ENCODE assay signal across 12 cellular contexts in the genomic region with DNA sequence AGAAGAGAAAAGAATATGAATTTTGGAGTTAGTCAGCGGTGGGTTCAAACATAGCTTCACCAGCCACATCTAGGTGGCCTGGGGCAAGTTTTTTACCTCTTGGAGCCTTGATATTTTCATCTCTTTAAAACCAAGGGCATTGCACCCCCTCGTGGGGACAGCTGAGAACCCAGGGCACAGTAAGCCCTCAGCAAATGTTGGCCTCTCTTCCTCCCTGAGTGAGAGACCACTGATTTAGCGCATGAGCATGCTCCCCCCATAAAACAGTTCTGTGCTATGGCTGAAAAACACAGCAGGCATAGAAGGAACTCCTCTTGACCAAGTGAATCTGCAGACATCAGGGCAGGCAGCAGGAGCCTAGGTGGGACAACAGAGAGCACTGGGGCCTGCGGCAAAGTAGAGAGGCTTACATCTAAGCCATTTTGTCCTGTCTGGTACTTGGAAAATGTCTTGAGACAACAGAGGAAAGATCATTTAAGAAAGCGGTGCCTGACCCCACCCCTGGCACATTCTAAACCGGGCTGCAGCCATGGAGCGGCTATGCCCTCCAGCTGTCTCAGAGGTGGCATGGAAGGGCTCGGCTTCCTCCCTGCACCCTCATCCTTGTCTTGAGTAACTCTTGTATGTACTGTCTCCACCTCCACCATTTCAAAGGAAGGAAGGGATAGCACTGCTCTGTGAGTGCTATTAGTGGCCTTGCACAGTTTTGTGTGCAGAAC.
DNase-seq lines count a peak whose midpoint lies in the region; ATAC-seq, FAIRE-seq and TF ChIP-seq lines count a peak whose summit lies in the region.
"Had no signal": no experiment of that assay in that cellular context is flagged by ENCODE, and none has a peak within 500 bp of the region (broad histone marks: within the 10 kb centered on the region; RNA-seq: fewer than 3 reads in every experiment).

No MANE protein-coding gene starts in this region.

- TF ChIP-seq POLR2A in H54 (IDR thresholded peaks at IDR 0.05; ENCODE audit: low read depth, low read length): no peak

- peak; percentile 38 for ATAC-seq in GM23338
- ATAC-seq in naive thymus-derived CD8-positive, alpha-beta T cell: no peak

- DNase-seq in Calu3 (peak; percentile 62), GM23338 (ENCODE audit: low spot score) (peak; percentile 43), iPS-NIHi7 (ENCODE audit: extremely low spot score) (peak; percentile 55), HAP-1 (ENCODE audit: low spot score in 2 of 2) (no peak), H54 (ENCODE audit: insufficient read length, low spot score) (no peak), substantia nigra (lab: John Stamatoyannopoulos, UW) (no peak)
- no peak for DNase-seq in naive thymus-derived CD8-positive, alpha-beta T cell
- DNase-seq: activated CD4-positive, CD25-positive, alpha-beta regulatory T cell; cerebellar nuclear complex; NCI-H187 treated with DMSO at 0.1 percent for 48 hours; stimulated activated CD4-positive, alpha-beta T cell treated with anti-CD3 and anti-CD28 coated beads, Interleukin-4, amount 100 ng/mL, for 4 hours had no signal

- no peaks in the 10 kb centered on the region for H3K9me2 ChIP-seq in GM23338 (ENCODE audit: insufficient read depth)

- POLR2A ChIA-PET in naive thymus-derived CD8-positive, alpha-beta T cell (lab: Charles Lee): no interaction called here

- H3K27ac ChIP-seq in GM23338 (ENCODE audit: low read depth) (no peak overlapping the region), VCaP (no peak overlapping the region), substantia nigra (ENCODE audit: low read depth, low read length, poor library complexity, severe bottlenecking) (no peak overlapping the region)

- no peaks in the 10 kb centered on the region for H3K27me3 Mint-ChIP-seq in Calu3 (ENCODE audit: unreplicated experiment)
- H3K27me3 Mint-ChIP-seq in GM23338 (ENCODE audit: insufficient read depth, low read depth, poor library complexity): peaks cover 7% of the 10 kb centered on the region
- H3K27me3 Mint-ChIP-seq in naive thymus-derived CD8-positive, alpha-beta T cell: peaks cover 0 to 7% (median 2%) of the 10 kb centered on the region in 5 donors

- no peak overlapping the region for H3K4me3 Mint-ChIP-seq in Calu3 (ENCODE audit: low read depth, unreplicated experiment)
- no peak overlapping the region for H3K4me3 Mint-ChIP-seq in GM23338
- H3K4me3 Mint-ChIP-seq in naive thymus-derived CD8-positive, alpha-beta T cell: no peak overlapping the region

- H3K9me3 ChIP-seq in HAP-1: no peaks in the 10 kb centered on the region

- BruUV-seq in Calu3 (replicated peaks; lab: Mats Ljungman, UMichigan): no TSS peak

- H3K9me3 Mint-ChIP-seq in Calu3 (ENCODE audit: low read depth, unreplicated experiment) (peaks cover 1% of the 10 kb centered on the region), GM23338 (peaks cover 17% of the 10 kb centered on the region; the same call in 2 of the 3 replicates)
- peaks cover 3 to 23% (median 12%) of the 10 kb centered on the region in 9 donors for H3K9me3 Mint-ChIP-seq in naive thymus-derived CD8-positive, alpha-beta T cell

- TF ChIP-seq CTCF in Calu3 (IDR thresholded peaks at IDR 0.05; ENCODE audit: unreplicated experiment): peak; percentile 30
- peak; percentile 39 to 51 for TF ChIP-seq CTCF in GM23338 (conservative IDR thresholded peaks at IDR 0.05; ENCODE audit: low read depth in 2 of 2)
- peak; percentile 40 for TF ChIP-seq CTCF in VCaP (conservative IDR thresholded peaks at IDR 0.05)

- CTCF ChIA-PET in Calu3 (lab: Charles Lee): interaction anchor here (1.0 to 1.1 kb wide), 3 partner anchors 65 to 147 kb away, joined by 3 to 4 read pairs (median 3); no protein-coding TSS in a partner anchor

- H3F3A ChIP-seq in GM23338 (replicated peaks; ENCODE audit: low read depth): no peaks in the 10 kb centered on the region

- H3K4me1 ChIP-seq in GM23338 (ENCODE audit: insufficient read depth) (no peaks in the 10 kb centered on the region; the same call in 1 of the 2 replicates), HAP-1 (no peaks in the 10 kb centered on the region)

- H3K36me3 Mint-ChIP-seq in Calu3 (ENCODE audit: insufficient read depth, unreplicated experiment): no peaks in the 10 kb centered on the region
- peaks cover 7% of the 10 kb centered on the region; the same call in 2 of the 3 replicates for H3K36me3 Mint-ChIP-seq in GM23338 (ENCODE audit: low read depth)
- peaks cover 0 to 14% (median 2%) of the 10 kb centered on the region in 3 donors for H3K36me3 Mint-ChIP-seq in naive thymus-derived CD8-positive, alpha-beta T cell

- H3K27ac Mint-ChIP-seq in Calu3 (ENCODE audit: unreplicated experiment) (no peak overlapping the region), GM23338 (no peak overlapping the region)
- H3K27ac Mint-ChIP-seq in naive thymus-derived CD8-positive, alpha-beta T cell: no peak overlapping the region

- H3K27me3 ChIP-seq in GM23338 (ENCODE audit: insufficient read depth) (no peaks in the 10 kb centered on the region), HAP-1 (ENCODE audit: low read depth) (no peaks in the 10 kb centered on the region)

- H3K36me3 ChIP-seq in GM23338 (ENCODE audit: insufficient read depth) (no peaks in the 10 kb centered on the region), HAP-1 (replicated peaks) (no peaks in the 10 kb centered on the region)

- no peak overlapping the region for H3K4me3 ChIP-seq in GM23338
- H3K4me3 ChIP-seq in HAP-1: no peak overlapping the region

- peaks cover 41% of the 10 kb centered on the region for H3K79me2 ChIP-seq in GM23338 (replicated peaks; ENCODE audit: insufficient read depth)

- H3K4me2 ChIP-seq in GM23338: no peak overlapping the region

- no peak overlapping the region for H2AFZ ChIP-seq in GM23338

- intact Hi-C loops in Calu3 (cut with micrococcal nuclease; ENCODE audit: unreplicated experiment): loop anchor here (1.0 kb wide), 1 partner anchor 147 kb away; no protein-coding TSS in a partner anchor

- no peaks in the 10 kb centered on the region for H3K4me1 Mint-ChIP-seq in Calu3 (ENCODE audit: low read depth, unreplicated experiment)
- H3K4me1 Mint-ChIP-seq in GM23338: peaks cover 20% of the 10 kb centered on the region
- peaks cover 0 to 9% (median 0%) of the 10 kb centered on the region in 4 donors for H3K4me1 Mint-ChIP-seq in naive thymus-derived CD8-positive, alpha-beta T cell

- 0 out of 2 replicates have a peak, but pooled peaks cover 6% of the 10 kb centered on the region for H4K20me1 ChIP-seq in GM23338 (replicated peaks; ENCODE audit: insufficient read depth)

- FAIRE-seq in H54 (lab: Jason Lieb, UNC): no peak

- in situ Hi-C loops in HAP-1 (cut with MboI; ENCODE audit: low sequenced_read_pairs): no loop called here

TF ChIP-seq in GM23338, 12 proteins besides CTCF, POLR2A, EP300 and RAD21 (continues in another document):
- TF ChIP-seq, protein P1, sequence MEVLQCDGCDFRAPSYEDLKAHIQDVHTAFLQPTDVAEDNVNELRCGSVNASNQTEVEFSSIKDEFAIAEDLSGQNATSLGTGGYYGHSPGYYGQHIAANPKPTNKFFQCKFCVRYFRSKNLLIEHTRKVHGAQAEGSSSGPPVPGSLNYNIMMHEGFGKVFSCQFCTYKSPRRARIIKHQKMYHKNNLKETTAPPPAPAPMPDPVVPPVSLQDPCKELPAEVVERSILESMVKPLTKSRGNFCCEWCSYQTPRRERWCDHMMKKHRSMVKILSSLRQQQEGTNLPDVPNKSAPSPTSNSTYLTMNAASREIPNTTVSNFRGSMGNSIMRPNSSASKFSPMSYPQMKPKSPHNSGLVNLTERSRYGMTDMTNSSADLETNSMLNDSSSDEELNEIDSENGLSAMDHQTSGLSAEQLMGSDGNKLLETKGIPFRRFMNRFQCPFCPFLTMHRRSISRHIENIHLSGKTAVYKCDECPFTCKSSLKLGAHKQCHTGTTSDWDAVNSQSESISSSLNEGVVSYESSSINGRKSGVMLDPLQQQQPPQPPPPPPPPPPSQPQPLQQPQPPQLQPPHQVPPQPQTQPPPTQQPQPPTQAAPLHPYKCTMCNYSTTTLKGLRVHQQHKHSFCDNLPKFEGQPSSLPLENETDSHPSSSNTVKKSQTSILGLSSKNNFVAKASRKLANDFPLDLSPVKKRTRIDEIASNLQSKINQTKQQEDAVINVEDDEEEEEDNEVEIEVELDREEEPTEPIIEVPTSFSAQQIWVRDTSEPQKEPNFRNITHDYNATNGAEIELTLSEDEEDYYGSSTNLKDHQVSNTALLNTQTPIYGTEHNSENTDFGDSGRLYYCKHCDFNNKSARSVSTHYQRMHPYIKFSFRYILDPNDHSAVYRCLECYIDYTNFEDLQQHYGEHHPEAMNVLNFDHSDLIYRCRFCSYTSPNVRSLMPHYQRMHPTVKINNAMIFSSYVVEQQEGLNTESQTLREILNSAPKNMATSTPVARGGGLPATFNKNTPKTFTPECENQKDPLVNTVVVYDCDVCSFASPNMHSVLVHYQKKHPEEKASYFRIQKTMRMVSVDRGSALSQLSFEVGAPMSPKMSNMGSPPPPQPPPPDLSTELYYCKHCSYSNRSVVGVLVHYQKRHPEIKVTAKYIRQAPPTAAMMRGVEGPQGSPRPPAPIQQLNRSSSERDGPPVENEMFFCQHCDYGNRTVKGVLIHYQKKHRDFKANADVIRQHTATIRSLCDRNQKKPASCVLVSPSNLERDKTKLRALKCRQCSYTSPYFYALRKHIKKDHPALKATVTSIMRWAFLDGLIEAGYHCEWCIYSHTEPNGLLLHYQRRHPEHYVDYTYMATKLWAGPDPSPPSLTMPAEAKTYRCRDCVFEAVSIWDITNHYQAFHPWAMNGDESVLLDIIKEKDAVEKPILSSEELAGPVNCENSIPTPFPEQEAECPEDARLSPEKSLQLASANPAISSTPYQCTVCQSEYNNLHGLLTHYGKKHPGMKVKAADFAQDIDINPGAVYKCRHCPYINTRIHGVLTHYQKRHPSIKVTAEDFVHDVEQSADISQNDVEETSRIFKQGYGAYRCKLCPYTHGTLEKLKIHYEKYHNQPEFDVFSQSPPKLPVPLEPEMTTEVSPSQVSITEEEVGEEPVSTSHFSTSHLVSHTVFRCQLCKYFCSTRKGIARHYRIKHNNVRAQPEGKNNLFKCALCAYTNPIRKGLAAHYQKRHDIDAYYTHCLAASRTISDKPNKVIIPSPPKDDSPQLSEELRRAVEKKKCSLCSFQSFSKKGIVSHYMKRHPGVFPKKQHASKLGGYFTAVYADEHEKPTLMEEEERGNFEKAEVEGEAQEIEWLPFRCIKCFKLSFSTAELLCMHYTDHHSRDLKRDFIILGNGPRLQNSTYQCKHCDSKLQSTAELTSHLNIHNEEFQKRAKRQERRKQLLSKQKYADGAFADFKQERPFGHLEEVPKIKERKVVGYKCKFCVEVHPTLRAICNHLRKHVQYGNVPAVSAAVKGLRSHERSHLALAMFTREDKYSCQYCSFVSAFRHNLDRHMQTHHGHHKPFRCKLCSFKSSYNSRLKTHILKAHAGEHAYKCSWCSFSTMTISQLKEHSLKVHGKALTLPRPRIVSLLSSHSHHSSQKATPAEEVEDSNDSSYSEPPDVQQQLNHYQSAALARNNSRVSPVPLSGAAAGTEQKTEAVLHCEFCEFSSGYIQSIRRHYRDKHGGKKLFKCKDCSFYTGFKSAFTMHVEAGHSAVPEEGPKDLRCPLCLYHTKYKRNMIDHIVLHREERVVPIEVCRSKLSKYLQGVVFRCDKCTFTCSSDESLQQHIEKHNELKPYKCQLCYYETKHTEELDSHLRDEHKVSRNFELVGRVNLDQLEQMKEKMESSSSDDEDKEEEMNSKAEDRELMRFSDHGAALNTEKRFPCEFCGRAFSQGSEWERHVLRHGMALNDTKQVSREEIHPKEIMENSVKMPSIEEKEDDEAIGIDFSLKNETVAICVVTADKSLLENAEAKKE (CRISPR knock-in tag; IDR thresholded peaks at IDR 0.05): no peak
- TF ChIP-seq CREB1 (CRISPR knock-in tag; IDR thresholded peaks at IDR 0.05; ENCODE audit: low read depth): no peak

Comparison
In these comparisons a context has a peak if more than half of its experiments do, and no peak if none do; other contexts are left out.
1. DNase-seq: peak in Calu3 (single experiment), GM23338 (single experiment) and iPS-NIHi7 (single experiment); none in HAP-1 (0 of 2), H54 (single experiment), naive thymus-derived CD8-positive, alpha-beta T cell (0 of 10) and substantia nigra (0 of 49).
2. Peak in every context shown above with its lines, with median percentiles within 50 percentile points of each other: CTCF ChIP-seq.